ENCODE assay signal across 8 cellular contexts in genomic region chrX:46758163-46758955, GRCh38.
DNase-seq lines count a peak whose midpoint lies in the region; ATAC-seq and TF ChIP-seq lines count a peak whose summit lies in the region.

No MANE protein-coding gene starts in this region.

- no peak overlapping the region for H2AFZ ChIP-seq in SU-DHL-6 (ENCODE audit: low read depth, low read length, severe bottlenecking)

- peak; percentile 70 for DNase-seq in NCI-H748 (lab: John Stamatoyannopoulos, UW; ENCODE audit: unreplicated experiment)
- DNase-seq in NCI-H748 treated with DMSO at 0.1 percent for 48 hours (lab: John Stamatoyannopoulos, UW), result no peak
- DNase-seq in caudate nucleus (lab: John Stamatoyannopoulos, UW), result peak in 18 of 61 donors; percentile 0 to 38 (median 6)
- peak; percentile 13 to 14 for DNase-seq in memory B cell (ENCODE audit: low spot score in 2 of 2)
- DNase-seq in stimulated activated naive CD8-positive, alpha-beta T cell treated with anti-CD3 and anti-CD28 coated beads, Interleukin-15, amount 100 ng/mL, for 72 hours, result peak in 1 of 2 donors; percentile 25
- no peak for DNase-seq in NCI-H2107 treated with DMSO at 0.1 percent for 48 hours (lab: John Stamatoyannopoulos, UW; ENCODE audit: unreplicated experiment)

- no peaks in the 10 kb centered on the region for H3K27me3 ChIP-seq in SU-DHL-6 (ENCODE audit: low read length)

- H3K4me3 ChIP-seq in SU-DHL-6 (ENCODE audit: insufficient read depth, low read length, poor library complexity, severe bottlenecking), result peak overlapping the region; percentile 57

- H3K79me2 ChIP-seq in SU-DHL-6 (ENCODE audit: insufficient read depth, low read length), result peaks cover 50% of the 10 kb centered on the region

- peaks cover 2% of the 10 kb centered on the region for H3K36me3 Mint-ChIP-seq in memory B cell

- H4K20me1 ChIP-seq in SU-DHL-6 (ENCODE audit: low read depth, low read length), result peaks cover 3% of the 10 kb centered on the region; the same call in 1 of the 2 replicates

- H3K27ac ChIP-seq in SU-DHL-6 (ENCODE audit: low read depth, low read length) (peak overlapping the region; percentile 92), caudate nucleus (ENCODE audit: low read depth, low read length) (peak overlapping the region; percentile 52)

- H3K9ac ChIP-seq in SU-DHL-6 (ENCODE audit: low read length), result peak overlapping the region; percentile 67

- no peaks in the 10 kb centered on the region for H3K36me3 ChIP-seq in SU-DHL-6 (ENCODE audit: low read length)

- H3F3A ChIP-seq in SU-DHL-6 (ENCODE audit: insufficient read depth), result peaks cover 14% of the 10 kb centered on the region

- no peaks in the 10 kb centered on the region for H3K9me2 ChIP-seq in SU-DHL-6 (replicated peaks; ENCODE audit: insufficient read depth, low read length)

- H3K4me3 Mint-ChIP-seq in memory B cell, result peak overlapping the region; percentile 97
- peak overlapping the region; percentile 90 to 96 for H3K4me3 Mint-ChIP-seq in stimulated activated naive CD8-positive, alpha-beta T cell treated with anti-CD3 and anti-CD28 coated beads, Interleukin-15, amount 100 ng/mL, for 72 hours

- H3K27ac Mint-ChIP-seq in memory B cell, result peak overlapping the region; percentile 84
- peak overlapping the region in 1 of 2 donors; percentile 96 for H3K27ac Mint-ChIP-seq in stimulated activated naive CD8-positive, alpha-beta T cell treated with anti-CD3 and anti-CD28 coated beads, Interleukin-15, amount 100 ng/mL, for 72 hours

- no peaks in the 10 kb centered on the region for H3K27me3 Mint-ChIP-seq in memory B cell
- no peaks in the 10 kb centered on the region for H3K27me3 Mint-ChIP-seq in stimulated activated naive CD8-positive, alpha-beta T cell treated with anti-CD3 and anti-CD28 coated beads, Interleukin-15, amount 100 ng/mL, for 72 hours

- peaks cover 24% of the 10 kb centered on the region for H3K4me1 Mint-ChIP-seq in memory B cell
- peaks cover 18% of the 10 kb centered on the region for H3K4me1 Mint-ChIP-seq in stimulated activated naive CD8-positive, alpha-beta T cell treated with anti-CD3 and anti-CD28 coated beads, Interleukin-15, amount 100 ng/mL, for 72 hours

- H3K4me2 ChIP-seq in SU-DHL-6 (ENCODE audit: low read depth, low read length, poor library complexity, severe bottlenecking), result peak overlapping the region; percentile 92

- ATAC-seq in HG03066 (IDR thresholded peaks at IDR 0.05; ENCODE audit: low read depth, unreplicated experiment), result peak; percentile 23
- peak; percentile 20 for ATAC-seq in memory B cell (ENCODE audit: low read depth)
- ATAC-seq in stimulated activated naive CD8-positive, alpha-beta T cell treated with anti-CD3 and anti-CD28 coated beads, Interleukin-15, amount 100 ng/mL, for 72 hours, result peak; percentile 56

- H3K9me3 ChIP-seq in SU-DHL-6 (ENCODE audit: insufficient read depth, low read length), result no peaks in the 10 kb centered on the region

- no peak for TF ChIP-seq CTCF in SU-DHL-6 (IDR thresholded peaks at IDR 0.05; ENCODE audit: insufficient read depth, low read length, poor library complexity, severe bottlenecking)

- H3K9me3 Mint-ChIP-seq in memory B cell, result no peaks in the 10 kb centered on the region
- H3K9me3 Mint-ChIP-seq in stimulated activated naive CD8-positive, alpha-beta T cell treated with anti-CD3 and anti-CD28 coated beads, Interleukin-15, amount 100 ng/mL, for 72 hours, result no peaks in the 10 kb centered on the region

Comparison
In these comparisons a context has a peak if more than half of its experiments do, and no peak if none do; other contexts are left out.
1. DNase-seq: peak in NCI-H748 (single experiment) and memory B cell (2 of 2); none in NCI-H748 treated with DMSO at 0.1 percent for 48 hours (single experiment) and NCI-H2107 treated with DMSO at 0.1 percent for 48 hours (single experiment).
2. Peak in every context shown above with its lines, with median percentiles within 50 percentile points of each other: ATAC-seq.